ENCODE assay signal across 20 cellular contexts in the genomic region with DNA sequence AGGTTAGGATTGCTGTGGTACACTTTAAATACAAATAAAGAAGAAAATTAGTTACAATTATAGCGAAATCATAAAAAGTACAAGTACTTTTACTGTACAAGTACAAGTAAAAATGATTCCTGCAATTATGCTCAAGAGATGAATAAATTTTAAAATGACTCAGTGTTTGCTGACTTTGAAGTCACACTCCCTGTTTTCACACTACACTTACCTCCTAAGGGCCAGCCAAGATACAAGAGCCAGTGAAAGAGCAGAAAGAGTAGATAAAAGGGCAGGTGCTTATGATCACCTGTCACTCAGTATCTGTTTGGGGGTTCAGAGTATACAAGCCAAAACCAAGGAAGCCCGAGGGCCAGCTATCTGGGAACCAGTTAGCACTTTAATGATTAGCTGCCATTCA. TPM values are rescaled to one million over a fixed set of nuclear protein-coding genes. Genes with fewer than 3 reads are reported as not detected.
"Had no signal": no experiment of that assay in that cellular context is flagged by ENCODE, and none has a peak within 500 bp of the region (broad histone marks: within the 10 kb centered on the region; RNA-seq: fewer than 3 reads in every experiment).

No MANE protein-coding gene starts in this region.

- H3K4me1 ChIP-seq: body of pancreas, colonic mucosa, gastrocnemius medialis, prostate gland had no signal

- H3K4me3 ChIP-seq: body of pancreas, colonic mucosa, gastrocnemius medialis, prostate gland, right atrium auricular region, tibial artery had no signal

- DNase-seq: activated CD4-positive, alpha-beta T cell treated with anti-CD3 and anti-CD28 coated beads for 48 hours; activated CD4-positive, CD25-positive, alpha-beta regulatory T cell; activated CD8-positive, alpha-beta T cell treated with anti-CD3 and anti-CD28 coated beads for 36 hours; activated naive CD4-positive, alpha-beta T cell treated with anti-CD3 and anti-CD28 coated beads for 36 hours; activated T-cell treated with anti-CD3 and anti-CD28 coated beads, Interleukin-2, amount 50 U/mL, for 24 hours; body of pancreas; colonic mucosa; gastrocnemius medialis; head of caudate nucleus; left ventricle myocardium superior; naive thymus-derived CD4-positive, alpha-beta T cell; stimulated activated CD4-positive, alpha-beta T cell treated with anti-CD3 and anti-CD28 coated beads, Interleukin-12 subunit alpha, Interleukin-12 subunit beta, amount 100 ng/mL, for 4 hours; stimulated activated CD4-positive, alpha-beta T cell treated with anti-CD3 and anti-CD28 coated beads, Interleukin-1b, Interleukin-23, amount 100 ng/mL, for 48 hours; stimulated activated CD8-positive, alpha-beta memory T cell treated with anti-CD3 and anti-CD28 coated beads, Interleukin-4, amount 100 ng/mL, for 48 hours; stimulated activated naive CD4-positive, alpha-beta T cell; T1000; tibial artery had no signal

- H3K27me3 ChIP-seq: body of pancreas, colonic mucosa, gastrocnemius medialis, right atrium auricular region, tibial artery had no signal

- H3K36me3 ChIP-seq: colonic mucosa, gastrocnemius medialis, prostate gland, right atrium auricular region, tibial artery had no signal

- H3K9me3 ChIP-seq: body of pancreas, colonic mucosa, gastrocnemius medialis, prostate gland, right atrium auricular region, tibial artery had no signal

- H3K27ac ChIP-seq: body of pancreas, colonic mucosa, gastrocnemius medialis, prostate gland, right atrium auricular region, tibial artery had no signal

- ATAC-seq: activated CD8-positive, alpha-beta T cell treated with anti-CD3 and anti-CD28 coated beads for 36 hours; body of pancreas; gastrocnemius medialis; left ventricle myocardium superior; naive thymus-derived CD4-positive, alpha-beta T cell had no signal

RNA-seq across cellular contexts. Expression of gene COL21A1, which starts 41.0 kb away (rescaled TPM):
- total RNA-seq: activated CD8-positive, alpha-beta T cell treated with anti-CD3 and anti-CD28 coated beads for 36 hours; activated naive CD4-positive, alpha-beta T cell treated with anti-CD3 and anti-CD28 coated beads for 36 hours; kidney epithelial cell; naive thymus-derived CD4-positive, alpha-beta T cell had no signal
- polyA plus RNA-seq: naive thymus-derived CD4-positive, alpha-beta T cell had no signal
